In genomic region chr19:33430674-33431277, GRCh38 we compare ENCODE assay signal across 8 cellular contexts. TPM values are rescaled to one million over a fixed set of nuclear protein-coding genes. Genes with fewer than 3 reads are reported as not detected.
DNase-seq lines count a peak whose midpoint lies in the region; ATAC-seq and TF ChIP-seq lines count a peak whose summit lies in the region.

No MANE protein-coding gene starts in this region.

- no peak overlapping the region for H3K4me3 Mint-ChIP-seq in neural progenitor cell

- H2AFZ ChIP-seq in PC-3 (ENCODE audit: low read length) (no peak overlapping the region), neural progenitor cell (replicated peaks) (no peak overlapping the region)

- no TSS peak for BruUV-seq in PC-3 (replicated peaks; lab: Mats Ljungman, UMichigan)

- in situ Hi-C loops in KBM-7 (cut with MboI; ENCODE audit: low pct_unique_long_range_greater_than_20kb, low sequenced_read_pairs): loop anchor here (25.0 kb wide), 1 partner anchor 332 kb away; no protein-coding TSS in a partner anchor

- POLR2A ChIA-PET in PC-3 (lab: Charles Lee; ENCODE audit: unreplicated experiment): no interaction called here

- H3K36me3 Mint-ChIP-seq in neural progenitor cell: no peaks in the 10 kb centered on the region

- H3K27ac ChIP-seq in DOHH2 (ENCODE audit: low read depth, low read length) (no peak overlapping the region), PC-3 (ENCODE audit: low read length) (no peak overlapping the region), neural progenitor cell (no peak overlapping the region), suprapubic skin (no peak overlapping the region)

- H3K27me3 ChIP-seq in DOHH2 (ENCODE audit: control insufficient read depth, low read length): no peaks in the 10 kb centered on the region
- no peaks in the 10 kb centered on the region for H3K27me3 ChIP-seq in PC-3 (ENCODE audit: low read length)
- H3K27me3 ChIP-seq in neural progenitor cell: no peaks in the 10 kb centered on the region
- H3K27me3 ChIP-seq in suprapubic skin: no peaks in the 10 kb centered on the region

- no peaks in the 10 kb centered on the region for H3K27me3 Mint-ChIP-seq in neural progenitor cell (ENCODE audit: insufficient read depth, low read depth)

- H3K9me3 Mint-ChIP-seq in neural progenitor cell: no peaks in the 10 kb centered on the region

- H4K20me1 ChIP-seq in DOHH2 (ENCODE audit: control insufficient read depth, insufficient read depth, low read depth, low read length) (no peaks in the 10 kb centered on the region), PC-3 (ENCODE audit: low read length) (no peaks in the 10 kb centered on the region), neural progenitor cell (ENCODE audit: low read depth) (peaks cover 6% of the 10 kb centered on the region)

- peaks cover 5% of the 10 kb centered on the region for H3K4me1 Mint-ChIP-seq in neural progenitor cell

- no peak for TF ChIP-seq EP300 in suprapubic skin (IDR thresholded peaks at IDR 0.05)

- TF ChIP-seq CTCF in DOHH2 (IDR thresholded peaks at IDR 0.05; ENCODE audit: low read depth, low read length, poor library complexity, severe bottlenecking) (peak; percentile 86), PC-3 (conservative IDR thresholded peaks at IDR 0.05; ENCODE audit: low read depth, low read length) (peak; percentile 74), neural progenitor cell (IDR thresholded peaks at IDR 0.05) (peak; percentile 88), suprapubic skin (IDR thresholded peaks at IDR 0.05) (peak; percentile 47 to 77)

- H3K9me3 ChIP-seq in DOHH2 (ENCODE audit: control insufficient read depth, insufficient read depth, low read length): no peaks in the 10 kb centered on the region
- no peaks in the 10 kb centered on the region for H3K9me3 ChIP-seq in PC-3 (ENCODE audit: low read length)
- H3K9me3 ChIP-seq in neural progenitor cell (ENCODE audit: low read depth): no peaks in the 10 kb centered on the region
- no peaks in the 10 kb centered on the region for H3K9me3 ChIP-seq in suprapubic skin

- H3K9ac ChIP-seq in PC-3 (ENCODE audit: low read length) (no peak overlapping the region), neural progenitor cell (no peak overlapping the region)

- intact Hi-C loops in PC-3 (cut with micrococcal nuclease): loop anchor here (1.0 to 2.0 kb wide), 3 partner anchors 42 to 341 kb away; partner anchors contain the start of gene PEPD

- H3F3A ChIP-seq in DOHH2 (ENCODE audit: control insufficient read depth, insufficient read depth) (no peaks in the 10 kb centered on the region), PC-3 (ENCODE audit: low read length, unreplicated experiment) (no peaks in the 10 kb centered on the region), neural progenitor cell (ENCODE audit: low read depth) (no peaks in the 10 kb centered on the region)

- DNase-seq in KBM-7: peak; percentile 71
- DNase-seq in PC-3: peak; percentile 71
- peak; percentile 74 to 80 for DNase-seq in activated T-cell treated with anti-CD3 and anti-CD28 coated beads, Interleukin-2, amount 50 U/mL, for 48 hours
- peak; percentile 58 for DNase-seq in fibroblast of gingiva (ENCODE audit: low read depth)
- DNase-seq in neural progenitor cell (ENCODE audit: low spot score): peak; percentile 83
- DNase-seq in suprapubic skin (ENCODE audit: low spot score in 2 of 2): peak in 1 of 2 donors; percentile 82

- ATAC-seq in PC-3 (peak; percentile 97), GM18858 (IDR thresholded peaks at IDR 0.05; ENCODE audit: unreplicated experiment) (no peak)

- H3K4me3 ChIP-seq in DOHH2 (ENCODE audit: low read length): no peak overlapping the region
- no peak overlapping the region for H3K4me3 ChIP-seq in PC-3 (ENCODE audit: low read length)
- no peak overlapping the region for H3K4me3 ChIP-seq in neural progenitor cell
- H3K4me3 ChIP-seq in suprapubic skin: no peak overlapping the region

- H3K79me2 ChIP-seq in DOHH2 (ENCODE audit: control insufficient read depth, low read length) (no peaks in the 10 kb centered on the region), PC-3 (ENCODE audit: low read length) (no peaks in the 10 kb centered on the region), neural progenitor cell (ENCODE audit: low read depth) (no peaks in the 10 kb centered on the region)

- no peak overlapping the region for H3K27ac Mint-ChIP-seq in neural progenitor cell

- CTCF ChIA-PET in PC-3 (lab: Charles Lee): interaction anchor here (0.5 to 1.0 kb wide), 2 partner anchors 65 to 341 kb away, joined by 3 to 5 read pairs; no protein-coding TSS in a partner anchor

- H3K4me1 ChIP-seq in DOHH2 (ENCODE audit: control insufficient read depth, low read length): no peaks in the 10 kb centered on the region
- no peaks in the 10 kb centered on the region for H3K4me1 ChIP-seq in PC-3 (ENCODE audit: insufficient read depth, low read length)
- peaks cover 7% of the 10 kb centered on the region for H3K4me1 ChIP-seq in neural progenitor cell
- H3K4me1 ChIP-seq in suprapubic skin: peaks cover 9% of the 10 kb centered on the region

- WGBS in suprapubic skin: 30% methylated on average over 12 of the region's 13 CpGs

- no peaks in the 10 kb centered on the region for H3K9me2 ChIP-seq in DOHH2 (replicated peaks; ENCODE audit: control insufficient read depth, low read length)
- H3K9me2 ChIP-seq in PC-3 (replicated peaks; ENCODE audit: low read length): no peaks in the 10 kb centered on the region

- TF ChIP-seq POLR2A in suprapubic skin (IDR thresholded peaks at IDR 0.05): no peak

- no peaks in the 10 kb centered on the region for H3K36me3 ChIP-seq in DOHH2 (ENCODE audit: control insufficient read depth, low read length)
- no peaks in the 10 kb centered on the region for H3K36me3 ChIP-seq in PC-3 (ENCODE audit: low read depth, low read length)
- no peaks in the 10 kb centered on the region for H3K36me3 ChIP-seq in neural progenitor cell
- H3K36me3 ChIP-seq in suprapubic skin: no peaks in the 10 kb centered on the region

- H3K4me2 ChIP-seq in DOHH2 (ENCODE audit: low read length) (no peak overlapping the region), PC-3 (ENCODE audit: low read length) (no peak overlapping the region), neural progenitor cell (no peak overlapping the region)

RNA-seq across cellular contexts. Expression of gene CEBPG, which starts 57.3 kb away (rescaled TPM):
- total RNA-seq in PC-3 (2014; rRNA removed) (19.5 and 24.6 TPM in 2 replicates), neural progenitor cell (ENCODE audit: low replicate concordance) (40.3 and 59.3 TPM in 2 replicates), suprapubic skin (10 to 100 TPM; 37.7 to 63.0 (median 45.2) TPM)
